Comparison of ENCODE assay signal across 1 cellular context in the genomic region with DNA sequence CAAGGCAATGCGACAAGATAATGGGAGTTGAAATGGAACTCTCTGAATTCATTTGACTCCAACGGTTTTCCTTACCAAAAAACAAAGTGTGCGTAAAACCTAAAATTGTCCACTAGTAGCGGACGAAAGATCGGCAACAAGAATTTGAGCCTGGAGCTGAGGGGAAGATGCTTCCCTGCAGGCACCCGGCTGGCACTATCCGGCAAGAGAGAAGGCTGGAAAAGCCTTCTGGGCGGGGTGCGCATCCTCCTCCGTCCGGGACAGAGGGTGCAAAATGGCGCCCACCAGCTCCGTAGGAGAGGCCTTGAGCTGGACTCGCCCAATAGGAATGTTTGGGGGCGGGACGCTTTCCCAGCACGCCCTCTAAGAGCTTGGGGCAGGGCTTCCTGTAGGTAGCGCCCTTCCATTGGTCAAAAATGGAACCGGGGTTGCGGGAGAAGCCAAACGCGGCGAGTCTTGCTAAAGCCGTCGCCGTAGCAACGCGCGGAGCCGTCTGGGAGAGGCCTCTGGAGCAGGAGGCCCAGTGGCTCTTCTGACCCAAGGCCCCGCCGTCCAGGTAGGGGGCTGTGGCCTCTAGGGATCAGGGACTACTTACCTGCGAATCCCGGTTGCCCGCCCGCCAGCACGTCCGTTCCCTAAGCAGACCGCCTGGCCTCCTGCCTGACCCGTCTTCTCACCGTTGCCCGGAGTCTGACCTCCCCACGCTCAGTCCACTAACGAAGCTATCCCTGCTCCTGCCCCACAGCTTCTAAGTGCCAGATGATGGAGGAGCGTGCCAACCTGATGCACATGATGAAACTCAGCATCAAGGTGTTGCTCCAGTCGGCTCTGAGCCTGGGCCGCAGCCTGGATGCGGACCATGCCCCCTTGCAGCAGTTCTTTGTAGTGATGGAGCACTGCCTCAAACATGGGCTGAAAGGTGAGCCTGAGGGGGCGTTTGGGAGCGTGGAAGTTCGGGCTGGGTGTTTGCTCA.
A peak's percentile ranks its signal among the peaks of the same experiment; 100 is the strongest.
TF ChIP-seq lines count a peak whose summit lies in the region.

No MANE protein-coding gene starts in this region.

TF ChIP-seq in WTC11, 78 proteins besides CTCF, POLR2A, EP300 and RAD21 (continued from another document and continues in another):
- TF ChIP-seq, protein P1, sequence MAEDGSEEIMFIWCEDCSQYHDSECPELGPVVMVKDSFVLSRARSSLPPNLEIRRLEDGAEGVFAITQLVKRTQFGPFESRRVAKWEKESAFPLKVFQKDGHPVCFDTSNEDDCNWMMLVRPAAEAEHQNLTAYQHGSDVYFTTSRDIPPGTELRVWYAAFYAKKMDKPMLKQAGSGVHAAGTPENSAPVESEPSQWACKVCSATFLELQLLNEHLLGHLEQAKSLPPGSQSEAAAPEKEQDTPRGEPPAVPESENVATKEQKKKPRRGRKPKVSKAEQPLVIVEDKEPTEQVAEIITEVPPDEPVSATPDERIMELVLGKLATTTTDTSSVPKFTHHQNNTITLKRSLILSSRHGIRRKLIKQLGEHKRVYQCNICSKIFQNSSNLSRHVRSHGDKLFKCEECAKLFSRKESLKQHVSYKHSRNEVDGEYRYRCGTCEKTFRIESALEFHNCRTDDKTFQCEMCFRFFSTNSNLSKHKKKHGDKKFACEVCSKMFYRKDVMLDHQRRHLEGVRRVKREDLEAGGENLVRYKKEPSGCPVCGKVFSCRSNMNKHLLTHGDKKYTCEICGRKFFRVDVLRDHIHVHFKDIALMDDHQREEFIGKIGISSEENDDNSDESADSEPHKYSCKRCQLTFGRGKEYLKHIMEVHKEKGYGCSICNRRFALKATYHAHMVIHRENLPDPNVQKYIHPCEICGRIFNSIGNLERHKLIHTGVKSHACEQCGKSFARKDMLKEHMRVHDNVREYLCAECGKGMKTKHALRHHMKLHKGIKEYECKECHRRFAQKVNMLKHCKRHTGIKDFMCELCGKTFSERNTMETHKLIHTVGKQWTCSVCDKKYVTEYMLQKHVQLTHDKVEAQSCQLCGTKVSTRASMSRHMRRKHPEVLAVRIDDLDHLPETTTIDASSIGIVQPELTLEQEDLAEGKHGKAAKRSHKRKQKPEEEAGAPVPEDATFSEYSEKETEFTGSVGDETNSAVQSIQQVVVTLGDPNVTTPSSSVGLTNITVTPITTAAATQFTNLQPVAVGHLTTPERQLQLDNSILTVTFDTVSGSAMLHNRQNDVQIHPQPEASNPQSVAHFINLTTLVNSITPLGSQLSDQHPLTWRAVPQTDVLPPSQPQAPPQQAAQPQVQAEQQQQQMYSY (CRISPR knock-in tag; IDR thresholded peaks at IDR 0.05): no peak
- TF ChIP-seq RORB (CRISPR knock-in tag; IDR thresholded peaks at IDR 0.05): no peak
- TF ChIP-seq, protein P2, sequence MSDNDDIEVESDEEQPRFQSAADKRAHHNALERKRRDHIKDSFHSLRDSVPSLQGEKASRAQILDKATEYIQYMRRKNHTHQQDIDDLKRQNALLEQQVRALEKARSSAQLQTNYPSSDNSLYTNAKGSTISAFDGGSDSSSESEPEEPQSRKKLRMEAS (CRISPR knock-in tag; IDR thresholded peaks at IDR 0.05): peak; percentile 82
- peak; percentile 67; the same call in 1 of the 2 replicates for TF ChIP-seq FOXP1 (CRISPR knock-in tag; IDR thresholded peaks at IDR 0.05; ENCODE audit: borderline replicate concordance)
- TF ChIP-seq SMAD3 (CRISPR knock-in tag; IDR thresholded peaks at IDR 0.05; ENCODE audit: borderline replicate concordance): 0 out of 2 replicates have a peak, but pooled peaks have one; percentile 18
- no peak for TF ChIP-seq ZNF232 (CRISPR knock-in tag; IDR thresholded peaks at IDR 0.05)
- TF ChIP-seq, protein P3, sequence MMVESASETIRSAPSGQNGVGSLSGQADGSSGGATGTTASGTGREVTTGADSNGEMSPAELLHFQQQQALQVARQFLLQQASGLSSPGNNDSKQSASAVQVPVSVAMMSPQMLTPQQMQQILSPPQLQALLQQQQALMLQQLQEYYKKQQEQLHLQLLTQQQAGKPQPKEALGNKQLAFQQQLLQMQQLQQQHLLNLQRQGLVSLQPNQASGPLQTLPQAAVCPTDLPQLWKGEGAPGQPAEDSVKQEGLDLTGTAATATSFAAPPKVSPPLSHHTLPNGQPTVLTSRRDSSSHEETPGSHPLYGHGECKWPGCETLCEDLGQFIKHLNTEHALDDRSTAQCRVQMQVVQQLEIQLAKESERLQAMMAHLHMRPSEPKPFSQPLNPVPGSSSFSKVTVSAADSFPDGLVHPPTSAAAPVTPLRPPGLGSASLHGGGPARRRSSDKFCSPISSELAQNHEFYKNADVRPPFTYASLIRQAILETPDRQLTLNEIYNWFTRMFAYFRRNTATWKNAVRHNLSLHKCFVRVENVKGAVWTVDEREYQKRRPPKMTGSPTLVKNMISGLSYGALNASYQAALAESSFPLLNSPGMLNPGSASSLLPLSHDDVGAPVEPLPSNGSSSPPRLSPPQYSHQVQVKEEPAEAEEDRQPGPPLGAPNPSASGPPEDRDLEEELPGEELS (CRISPR knock-in tag; IDR thresholded peaks at IDR 0.05): no peak
- TF ChIP-seq ZNF671 (CRISPR knock-in tag; IDR thresholded peaks at IDR 0.05): no peak
- TF ChIP-seq ZNF219 (CRISPR knock-in tag; IDR thresholded peaks at IDR 0.05; ENCODE audit: borderline replicate concordance): no peak
- TF ChIP-seq, protein P4, sequence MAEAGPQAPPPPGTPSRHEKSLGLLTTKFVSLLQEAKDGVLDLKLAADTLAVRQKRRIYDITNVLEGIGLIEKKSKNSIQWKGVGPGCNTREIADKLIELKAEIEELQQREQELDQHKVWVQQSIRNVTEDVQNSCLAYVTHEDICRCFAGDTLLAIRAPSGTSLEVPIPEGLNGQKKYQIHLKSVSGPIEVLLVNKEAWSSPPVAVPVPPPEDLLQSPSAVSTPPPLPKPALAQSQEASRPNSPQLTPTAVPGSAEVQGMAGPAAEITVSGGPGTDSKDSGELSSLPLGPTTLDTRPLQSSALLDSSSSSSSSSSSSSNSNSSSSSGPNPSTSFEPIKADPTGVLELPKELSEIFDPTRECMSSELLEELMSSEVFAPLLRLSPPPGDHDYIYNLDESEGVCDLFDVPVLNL (CRISPR knock-in tag; IDR thresholded peaks at IDR 0.05; ENCODE audit: borderline replicate concordance, low read depth): no peak
- TF ChIP-seq, protein P5, sequence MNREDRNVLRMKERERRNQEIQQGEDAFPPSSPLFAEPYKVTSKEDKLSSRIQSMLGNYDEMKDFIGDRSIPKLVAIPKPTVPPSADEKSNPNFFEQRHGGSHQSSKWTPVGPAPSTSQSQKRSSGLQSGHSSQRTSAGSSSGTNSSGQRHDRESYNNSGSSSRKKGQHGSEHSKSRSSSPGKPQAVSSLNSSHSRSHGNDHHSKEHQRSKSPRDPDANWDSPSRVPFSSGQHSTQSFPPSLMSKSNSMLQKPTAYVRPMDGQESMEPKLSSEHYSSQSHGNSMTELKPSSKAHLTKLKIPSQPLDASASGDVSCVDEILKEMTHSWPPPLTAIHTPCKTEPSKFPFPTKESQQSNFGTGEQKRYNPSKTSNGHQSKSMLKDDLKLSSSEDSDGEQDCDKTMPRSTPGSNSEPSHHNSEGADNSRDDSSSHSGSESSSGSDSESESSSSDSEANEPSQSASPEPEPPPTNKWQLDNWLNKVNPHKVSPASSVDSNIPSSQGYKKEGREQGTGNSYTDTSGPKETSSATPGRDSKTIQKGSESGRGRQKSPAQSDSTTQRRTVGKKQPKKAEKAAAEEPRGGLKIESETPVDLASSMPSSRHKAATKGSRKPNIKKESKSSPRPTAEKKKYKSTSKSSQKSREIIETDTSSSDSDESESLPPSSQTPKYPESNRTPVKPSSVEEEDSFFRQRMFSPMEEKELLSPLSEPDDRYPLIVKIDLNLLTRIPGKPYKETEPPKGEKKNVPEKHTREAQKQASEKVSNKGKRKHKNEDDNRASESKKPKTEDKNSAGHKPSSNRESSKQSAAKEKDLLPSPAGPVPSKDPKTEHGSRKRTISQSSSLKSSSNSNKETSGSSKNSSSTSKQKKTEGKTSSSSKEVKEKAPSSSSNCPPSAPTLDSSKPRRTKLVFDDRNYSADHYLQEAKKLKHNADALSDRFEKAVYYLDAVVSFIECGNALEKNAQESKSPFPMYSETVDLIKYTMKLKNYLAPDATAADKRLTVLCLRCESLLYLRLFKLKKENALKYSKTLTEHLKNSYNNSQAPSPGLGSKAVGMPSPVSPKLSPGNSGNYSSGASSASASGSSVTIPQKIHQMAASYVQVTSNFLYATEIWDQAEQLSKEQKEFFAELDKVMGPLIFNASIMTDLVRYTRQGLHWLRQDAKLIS (CRISPR knock-in tag; IDR thresholded peaks at IDR 0.05; ENCODE audit: borderline replicate concordance): no peak; the same call in 1 of the 2 replicates
- TF ChIP-seq, protein P6, sequence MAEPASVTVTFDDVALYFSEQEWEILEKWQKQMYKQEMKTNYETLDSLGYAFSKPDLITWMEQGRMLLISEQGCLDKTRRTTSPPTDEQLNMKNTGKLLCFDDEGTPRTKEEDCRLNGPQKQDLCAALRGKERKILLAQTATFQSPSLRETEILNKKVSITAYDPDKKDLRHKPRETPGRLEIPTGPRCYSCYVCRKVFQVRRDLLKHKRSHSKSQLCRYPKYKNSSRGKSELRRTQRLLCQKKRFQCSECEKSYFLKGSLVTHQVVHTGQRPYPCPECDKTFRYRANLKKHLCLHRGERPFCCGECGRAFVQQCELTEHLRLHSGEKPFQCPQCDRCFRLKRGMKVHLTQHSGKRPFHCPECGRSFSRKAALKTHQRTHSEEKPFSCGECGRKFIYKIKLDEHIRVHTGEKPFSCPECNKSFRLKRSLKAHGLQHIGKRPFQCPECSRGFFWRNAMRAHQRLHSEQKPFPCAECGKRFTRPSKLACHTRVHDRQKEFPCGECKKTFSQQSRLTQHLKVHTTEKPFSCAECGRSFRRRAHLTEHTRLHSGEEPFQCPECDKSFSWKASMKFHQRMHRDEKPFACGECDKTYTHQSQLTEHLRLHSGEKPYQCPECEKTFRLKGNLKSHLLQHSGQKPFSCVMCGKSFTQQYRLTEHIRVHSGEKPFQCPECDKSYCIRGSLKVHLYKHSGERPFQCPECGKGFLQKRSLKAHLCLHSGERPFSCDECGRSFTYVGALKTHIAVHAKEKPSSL (CRISPR knock-in tag; conservative IDR thresholded peaks at IDR 0.05): no peak
- TF ChIP-seq, protein P7, sequence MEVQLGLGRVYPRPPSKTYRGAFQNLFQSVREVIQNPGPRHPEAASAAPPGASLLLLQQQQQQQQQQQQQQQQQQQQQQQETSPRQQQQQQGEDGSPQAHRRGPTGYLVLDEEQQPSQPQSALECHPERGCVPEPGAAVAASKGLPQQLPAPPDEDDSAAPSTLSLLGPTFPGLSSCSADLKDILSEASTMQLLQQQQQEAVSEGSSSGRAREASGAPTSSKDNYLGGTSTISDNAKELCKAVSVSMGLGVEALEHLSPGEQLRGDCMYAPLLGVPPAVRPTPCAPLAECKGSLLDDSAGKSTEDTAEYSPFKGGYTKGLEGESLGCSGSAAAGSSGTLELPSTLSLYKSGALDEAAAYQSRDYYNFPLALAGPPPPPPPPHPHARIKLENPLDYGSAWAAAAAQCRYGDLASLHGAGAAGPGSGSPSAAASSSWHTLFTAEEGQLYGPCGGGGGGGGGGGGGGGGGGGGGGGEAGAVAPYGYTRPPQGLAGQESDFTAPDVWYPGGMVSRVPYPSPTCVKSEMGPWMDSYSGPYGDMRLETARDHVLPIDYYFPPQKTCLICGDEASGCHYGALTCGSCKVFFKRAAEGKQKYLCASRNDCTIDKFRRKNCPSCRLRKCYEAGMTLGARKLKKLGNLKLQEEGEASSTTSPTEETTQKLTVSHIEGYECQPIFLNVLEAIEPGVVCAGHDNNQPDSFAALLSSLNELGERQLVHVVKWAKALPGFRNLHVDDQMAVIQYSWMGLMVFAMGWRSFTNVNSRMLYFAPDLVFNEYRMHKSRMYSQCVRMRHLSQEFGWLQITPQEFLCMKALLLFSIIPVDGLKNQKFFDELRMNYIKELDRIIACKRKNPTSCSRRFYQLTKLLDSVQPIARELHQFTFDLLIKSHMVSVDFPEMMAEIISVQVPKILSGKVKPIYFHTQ (CRISPR knock-in tag; IDR thresholded peaks at IDR 0.05): no peak
- TF ChIP-seq TCF7 (CRISPR knock-in tag; IDR thresholded peaks at IDR 0.05; ENCODE audit: low read depth): no peak
- no peak for TF ChIP-seq NFE2L1 (CRISPR knock-in tag; IDR thresholded peaks at IDR 0.05)
- TF ChIP-seq, protein P8, sequence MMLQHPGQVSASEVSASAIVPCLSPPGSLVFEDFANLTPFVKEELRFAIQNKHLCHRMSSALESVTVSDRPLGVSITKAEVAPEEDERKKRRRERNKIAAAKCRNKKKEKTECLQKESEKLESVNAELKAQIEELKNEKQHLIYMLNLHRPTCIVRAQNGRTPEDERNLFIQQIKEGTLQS (CRISPR knock-in tag; conservative IDR thresholded peaks at IDR 0.05): no peak
- TF ChIP-seq, protein P9, sequence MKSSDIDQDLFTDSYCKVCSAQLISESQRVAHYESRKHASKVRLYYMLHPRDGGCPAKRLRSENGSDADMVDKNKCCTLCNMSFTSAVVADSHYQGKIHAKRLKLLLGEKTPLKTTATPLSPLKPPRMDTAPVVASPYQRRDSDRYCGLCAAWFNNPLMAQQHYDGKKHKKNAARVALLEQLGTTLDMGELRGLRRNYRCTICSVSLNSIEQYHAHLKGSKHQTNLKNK (CRISPR knock-in tag; IDR thresholded peaks at IDR 0.05): no peak
- TF ChIP-seq GABPB1 (CRISPR knock-in tag; IDR thresholded peaks at IDR 0.05): no peak
- TF ChIP-seq, protein P10, sequence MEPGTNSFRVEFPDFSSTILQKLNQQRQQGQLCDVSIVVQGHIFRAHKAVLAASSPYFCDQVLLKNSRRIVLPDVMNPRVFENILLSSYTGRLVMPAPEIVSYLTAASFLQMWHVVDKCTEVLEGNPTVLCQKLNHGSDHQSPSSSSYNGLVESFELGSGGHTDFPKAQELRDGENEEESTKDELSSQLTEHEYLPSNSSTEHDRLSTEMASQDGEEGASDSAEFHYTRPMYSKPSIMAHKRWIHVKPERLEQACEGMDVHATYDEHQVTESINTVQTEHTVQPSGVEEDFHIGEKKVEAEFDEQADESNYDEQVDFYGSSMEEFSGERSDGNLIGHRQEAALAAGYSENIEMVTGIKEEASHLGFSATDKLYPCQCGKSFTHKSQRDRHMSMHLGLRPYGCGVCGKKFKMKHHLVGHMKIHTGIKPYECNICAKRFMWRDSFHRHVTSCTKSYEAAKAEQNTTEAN (CRISPR knock-in tag; IDR thresholded peaks at IDR 0.05): no peak
- TF ChIP-seq SOX15 (CRISPR knock-in tag; IDR thresholded peaks at IDR 0.05): no peak
- TF ChIP-seq ATF1 (CRISPR knock-in tag; IDR thresholded peaks at IDR 0.05): no peak
- no peak for TF ChIP-seq ZNF317 (CRISPR knock-in tag; IDR thresholded peaks at IDR 0.05; ENCODE audit: borderline replicate concordance, low read depth)
- TF ChIP-seq TEAD4 (CRISPR knock-in tag; IDR thresholded peaks at IDR 0.05): no peak
- TF ChIP-seq CREM (CRISPR knock-in tag; IDR thresholded peaks at IDR 0.05): no peak; the same call in 1 of the 2 replicates
- TF ChIP-seq, protein P11, sequence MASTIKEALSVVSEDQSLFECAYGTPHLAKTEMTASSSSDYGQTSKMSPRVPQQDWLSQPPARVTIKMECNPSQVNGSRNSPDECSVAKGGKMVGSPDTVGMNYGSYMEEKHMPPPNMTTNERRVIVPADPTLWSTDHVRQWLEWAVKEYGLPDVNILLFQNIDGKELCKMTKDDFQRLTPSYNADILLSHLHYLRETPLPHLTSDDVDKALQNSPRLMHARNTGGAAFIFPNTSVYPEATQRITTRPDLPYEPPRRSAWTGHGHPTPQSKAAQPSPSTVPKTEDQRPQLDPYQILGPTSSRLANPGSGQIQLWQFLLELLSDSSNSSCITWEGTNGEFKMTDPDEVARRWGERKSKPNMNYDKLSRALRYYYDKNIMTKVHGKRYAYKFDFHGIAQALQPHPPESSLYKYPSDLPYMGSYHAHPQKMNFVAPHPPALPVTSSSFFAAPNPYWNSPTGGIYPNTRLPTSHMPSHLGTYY (CRISPR knock-in tag; IDR thresholded peaks at IDR 0.05): no peak
- TF ChIP-seq TP53 (CRISPR knock-in tag; IDR thresholded peaks at IDR 0.05): no peak
